Comparison of ENCODE assay signal across 2 cellular contexts in the genomic region with DNA sequence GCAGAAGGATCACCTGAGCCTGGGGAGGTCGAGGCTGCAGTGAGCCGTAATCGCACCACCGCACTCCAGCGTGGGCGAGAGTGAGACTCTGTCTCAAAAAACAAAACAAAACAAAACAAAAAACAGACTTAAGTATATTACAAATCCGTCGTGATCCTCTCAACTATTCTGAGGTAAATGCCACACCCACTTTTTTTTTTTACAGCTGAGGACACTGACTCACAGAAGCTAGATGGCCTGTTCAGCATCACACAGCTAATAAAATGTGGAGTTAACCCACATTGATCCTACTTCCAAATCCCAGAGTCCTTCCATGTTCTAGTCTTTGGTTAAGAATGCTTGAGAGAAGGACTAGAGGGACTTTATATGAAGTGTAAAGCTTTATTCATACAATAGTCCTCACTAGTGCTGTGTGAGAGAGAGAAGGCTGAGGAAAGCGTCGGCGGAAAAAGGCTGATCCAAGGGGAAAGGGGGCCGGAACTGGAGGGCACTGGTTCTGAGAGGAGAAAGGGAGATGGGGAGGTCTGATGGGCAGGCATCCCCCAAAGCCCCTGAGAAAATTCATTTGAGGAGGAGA.
TF ChIP-seq lines count a peak whose summit lies in the region.

No MANE protein-coding gene starts in this region.

TF ChIP-seq in SK-N-SH, 30 proteins besides CTCF, POLR2A, EP300 and RAD21 (continued from another document):
- TF ChIP-seq GABPA (IDR thresholded peaks at IDR 0.05; ENCODE audit: low read depth): no peak

TF ChIP-seq in GM12891, 5 proteins besides CTCF, POLR2A, EP300 and RAD21 (continued from another document):
- no peak for TF ChIP-seq PAX5 (IDR thresholded peaks at IDR 0.05; ENCODE audit: insufficient read depth, low read length, severe bottlenecking)
- no peak for TF ChIP-seq SPI1 (IDR thresholded peaks at IDR 0.05; ENCODE audit: low read depth, low read length)
- no peak for TF ChIP-seq POU2F2 (IDR thresholded peaks at IDR 0.05; ENCODE audit: low read depth, low read length)
